Comparison of ENCODE assay signal across 11 cellular contexts in genomic region chr15:72515591-72516389, GRCh38. TPM values are rescaled to one million over a fixed set of nuclear protein-coding genes. Genes with fewer than 3 reads are reported as not detected.
DNase-seq lines count a peak whose midpoint lies in the region; TF ChIP-seq lines count a peak whose summit lies in the region.
"Had no signal": no experiment of that assay in that cellular context is flagged by ENCODE, and none has a peak within 500 bp of the region (broad histone marks: within the 10 kb centered on the region; RNA-seq: fewer than 3 reads in every experiment).

No MANE protein-coding gene starts in this region.

- H3K27me3 Mint-ChIP-seq in dendritic cell treated with granulocyte-macrophage colony-stimulating factor and Interleukin-4, amounts not matched to agents 40 ng/mL and 50 ng/mL, for 4 days, result no peaks in the 10 kb centered on the region

- H3K9me3 ChIP-seq in ascending aorta, result no peaks in the 10 kb centered on the region

- no peaks in the 10 kb centered on the region for H3K36me3 ChIP-seq in ascending aorta

- no peak overlapping the region for H3K4me3 Mint-ChIP-seq in dendritic cell treated with granulocyte-macrophage colony-stimulating factor and Interleukin-4, amounts not matched to agents 40 ng/mL and 50 ng/mL, for 4 days

- H3K9me3 Mint-ChIP-seq in dendritic cell treated with granulocyte-macrophage colony-stimulating factor and Interleukin-4, amounts not matched to agents 40 ng/mL and 50 ng/mL, for 4 days, result peaks cover 16% of the 10 kb centered on the region

- H3K4me1 Mint-ChIP-seq in dendritic cell treated with granulocyte-macrophage colony-stimulating factor and Interleukin-4, amounts not matched to agents 40 ng/mL and 50 ng/mL, for 4 days (ENCODE audit: low read depth), result peaks cover 33% of the 10 kb centered on the region

- no peaks in the 10 kb centered on the region for H3K27me3 ChIP-seq in ascending aorta

- no peak overlapping the region for H3K27ac ChIP-seq in ascending aorta

- intact Hi-C loops in dendritic cell treated with granulocyte-macrophage colony-stimulating factor and Interleukin-4, amounts not matched to agents 40 ng/mL and 50 ng/mL, for 4 days (cut with micrococcal nuclease), result no loop called here
- intact Hi-C loops in ascending aorta (cut with DNase I), result no loop called here

- peaks cover 35% of the 10 kb centered on the region for H3K36me3 Mint-ChIP-seq in dendritic cell treated with granulocyte-macrophage colony-stimulating factor and Interleukin-4, amounts not matched to agents 40 ng/mL and 50 ng/mL, for 4 days (ENCODE audit: low read depth)

- H3K4me1 ChIP-seq in ascending aorta, result peaks cover 0 to 4% of the 10 kb centered on the region in 2 donors

- no peak for TF ChIP-seq CTCF in retinal pigment epithelial cell (conservative IDR thresholded peaks at IDR 0.05; ENCODE audit: low read depth, low read length)
- no peak for TF ChIP-seq CTCF in ascending aorta (IDR thresholded peaks at IDR 0.05)

- no peak overlapping the region for H3K4me3 ChIP-seq in retinal pigment epithelial cell (ENCODE audit: low read length)
- H3K4me3 ChIP-seq in ascending aorta, result no peak overlapping the region

- peak overlapping the region; percentile 7 for H3K27ac Mint-ChIP-seq in dendritic cell treated with granulocyte-macrophage colony-stimulating factor and Interleukin-4, amounts not matched to agents 40 ng/mL and 50 ng/mL, for 4 days

- DNase-seq in NCI-H510A treated with DMSO at 0.1 percent for 48 hours (lab: John Stamatoyannopoulos, UW) (peak; percentile 3), NCI-H510A (lab: John Stamatoyannopoulos, UW) (no peak), NCI-H1417 treated with DMSO at 0.1 percent for 48 hours (lab: John Stamatoyannopoulos, UW) (peak; percentile 6), retinal pigment epithelial cell (ENCODE audit: low read depth) (peak; percentile 12), COLO829 (ENCODE audit: low spot score) (no peak), NOMO-1 treated with dmso at 0.1 percent for 144 hours (lab: John Stamatoyannopoulos, UW; ENCODE audit: unreplicated experiment) (no peak), ascending aorta (ENCODE audit: low spot score in 2 of 2) (no peak)
- DNase-seq: activated gamma-delta T cell treated with Interleukin-2 at 50 U/mL for 16 hours, COR-L47, NCI-H1694 treated with DMSO at 0.1 percent for 48 hours had no signal

RNA-seq across cellular contexts. Expression of gene ARIH1, which starts 41.7 kb away (rescaled TPM):
- total RNA-seq in ascending aorta, result 109 TPM

Comparison
In these comparisons a context has a peak if more than half of its experiments do, and no peak if none do; other contexts are left out.
1. DNase-seq: peak in NCI-H510A treated with DMSO at 0.1 percent for 48 hours (single experiment), NCI-H1417 treated with DMSO at 0.1 percent for 48 hours (single experiment) and retinal pigment epithelial cell (single experiment); none in NCI-H510A (single experiment), COLO829 (single experiment), NOMO-1 treated with dmso at 0.1 percent for 144 hours (single experiment) and ascending aorta (0 of 2).